4 cellular contexts compared by ENCODE assay signal in the genomic region with DNA sequence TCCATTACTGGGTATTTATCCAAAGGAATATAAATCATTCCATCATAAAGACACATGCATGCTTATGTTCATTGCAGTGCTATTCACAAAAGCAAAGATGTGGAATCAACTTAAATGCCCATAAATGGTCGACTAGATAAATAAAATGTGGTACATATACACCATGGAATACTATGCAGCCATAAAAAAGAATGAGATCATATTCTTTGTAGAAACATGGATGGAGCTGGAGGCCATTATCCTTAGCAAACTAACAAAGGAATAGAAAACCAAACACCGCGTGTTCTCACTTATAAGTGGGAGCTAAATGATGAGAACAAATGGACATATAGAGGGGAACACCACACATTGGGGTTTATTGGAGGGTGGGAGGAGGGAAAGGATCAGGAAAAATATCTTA.
DNase-seq lines count a peak whose midpoint lies in the region; FAIRE-seq and TF ChIP-seq lines count a peak whose summit lies in the region.
"Not testable (repeated sequence)": the region's sequence is repeated elsewhere in the genome, so short reads cannot be mapped to it uniquely, and the experiment has no call there.

No MANE protein-coding gene starts in this region.

- not testable (repeated sequence) for H2BK15ac ChIP-seq in H1 (ENCODE audit: low read length)

- not testable (repeated sequence) for H2AK5ac ChIP-seq in H1 (ENCODE audit: low read depth, low read length)

- H3K23me2 ChIP-seq in H1 (ENCODE audit: low read depth, low read length): not testable (repeated sequence)

- peak; percentile 55 for FAIRE-seq in H54 (lab: Jason Lieb, UNC)
- not testable (repeated sequence) for FAIRE-seq in H1 (lab: Jason Lieb, UNC)

- H2BK20ac ChIP-seq in H1 (ENCODE audit: low read length): not testable (repeated sequence)

- DNase-seq in H54 (ENCODE audit: insufficient read length, low spot score); caudate nucleus (lab: John Stamatoyannopoulos, UW); H1 (ENCODE audit: low read depth in 1 of 2, low spot score in 2 of 2): not testable (repeated sequence)

- not testable (repeated sequence) for H3K79me2 ChIP-seq in H1 (ENCODE audit: control insufficient read depth in 1 of 2, insufficient read depth in 2 of 2, low read length in 2 of 2)

- not testable (repeated sequence) for H3K14ac ChIP-seq in H1 (ENCODE audit: insufficient read length)

- not testable (repeated sequence) for H3K4ac ChIP-seq in H1 (replicated peaks; ENCODE audit: insufficient read length, low read depth, low read length)

- H3K18ac ChIP-seq in H1 (ENCODE audit: extremely low read depth, low read length): not testable (repeated sequence)

- TF ChIP-seq EP300 in H1 (IDR thresholded peaks at IDR 0.05; ENCODE audit: borderline replicate concordance in 1 of 2, low read depth in 2 of 2, low read length in 2 of 2): not testable (repeated sequence)

- not testable (repeated sequence) for H3K4me2 ChIP-seq in H1 (ENCODE audit: insufficient read depth in 1 of 2, low read depth in 2 of 2, low read length in 2 of 2)

- not testable (repeated sequence) for H3K36me3 ChIP-seq in HEK293 (ENCODE audit: control insufficient read depth in 2 of 2, insufficient read depth in 1 of 2, low read length in 2 of 2); H1 (ENCODE audit: control insufficient read depth in 2 of 4, insufficient read depth in 4 of 4, low read length in 3 of 4)

- not testable (repeated sequence) for H3K56ac ChIP-seq in H1 (replicated peaks; ENCODE audit: insufficient read length, low read depth, low read length)

- H2BK5ac ChIP-seq in H1 (ENCODE audit: low read depth, low read length): not testable (repeated sequence)

- not testable (repeated sequence) for TF ChIP-seq CTCF in HEK293 (tag by site-specific recombination; IDR thresholded peaks at IDR 0.05); H1 (IDR thresholded peaks at IDR 0.05; ENCODE audit: control extremely low read depth in 1 of 3, insufficient read depth in 1 of 3, low read depth in 1 of 3, low read length in 3 of 3)

- not testable (repeated sequence) for H4K91ac ChIP-seq in H1 (replicated peaks; ENCODE audit: insufficient read length, low read length)

- H3K4me1 ChIP-seq in HEK293 (ENCODE audit: control insufficient read depth, insufficient read depth, low read length); H1 (replicated peaks in 1 of 4; ENCODE audit: control insufficient read depth in 3 of 4, insufficient read depth in 4 of 4, low read length in 3 of 4): not testable (repeated sequence)

- not testable (repeated sequence) for H3K9ac ChIP-seq in H1 (replicated peaks in 1 of 4; ENCODE audit: extremely low read depth in 1 of 4, low read depth in 3 of 4, low read length in 3 of 4)

- H2BK120ac ChIP-seq in H1 (replicated peaks; ENCODE audit: low read depth, low read length): not testable (repeated sequence)

- H2AFZ ChIP-seq in H1 (ENCODE audit: low read length): not testable (repeated sequence)

- H3K27ac ChIP-seq in HEK293 (ENCODE audit: extremely low read depth, low read depth, low read length); H1 (ENCODE audit: low read depth, low read length): not testable (repeated sequence)
- peak overlapping the region; percentile 40 for H3K27ac ChIP-seq in caudate nucleus (ENCODE audit: low read depth, low read length)

- TF ChIP-seq RAD21 in H1 (IDR thresholded peaks at IDR 0.05 in 1 of 2, conservative IDR thresholded peaks at IDR 0.05 in 1 of 2; ENCODE audit: low read depth in 2 of 2, low read length in 2 of 2): not testable (repeated sequence)

- not testable (repeated sequence) for H3K27me3 ChIP-seq in H1 (replicated peaks in 1 of 4; ENCODE audit: control insufficient read depth in 3 of 4, extremely low read depth in 1 of 4, insufficient read depth in 3 of 4, low read length in 3 of 4)

- not testable (repeated sequence) for H4K5ac ChIP-seq in H1 (ENCODE audit: insufficient read length, low read depth, low read length)

- 89% methylated on average over 3 of the region's 3 CpGs; no CpG with 5 or more reads in 1 of the 2 experiments for WGBS in H1 (ENCODE audit: extremely low coverage in 1 of 2, insufficient coverage in 1 of 2, insufficient read length in 1 of 2, insufficient replicate concordance in 2 of 2, low coverage in 1 of 2, low lambda C conversion rate in 2 of 2, missing lambda C conversion rate in 1 of 2), 2 experiments

- H4K8ac ChIP-seq in H1 (ENCODE audit: extremely low read depth, insufficient read depth, low read length): not testable (repeated sequence)

- not testable (repeated sequence) for H2BK12ac ChIP-seq in H1 (ENCODE audit: low read depth, low read length)

- not testable (repeated sequence) for H3K4me3 ChIP-seq in HEK293 (ENCODE audit: low read depth, low read length); H1 (ENCODE audit: extremely low read depth in 1 of 4, insufficient read depth in 2 of 4, low read depth in 3 of 4, low read length in 4 of 4)

- not testable (repeated sequence) for H3K9me3 ChIP-seq in HEK293 (ENCODE audit: control insufficient read depth, insufficient read depth, low read depth, low read length); H1 (ENCODE audit: insufficient read depth in 2 of 2, low read depth in 1 of 2, low read length in 1 of 2)

- not testable (repeated sequence) for H3K23ac ChIP-seq in H1 (ENCODE audit: insufficient read length)

- H4K20me1 ChIP-seq in H1 (replicated peaks in 1 of 2; ENCODE audit: control insufficient read depth in 1 of 2, insufficient read depth in 2 of 2, low read length in 2 of 2): not testable (repeated sequence)

- TF ChIP-seq POLR2A in H54 (IDR thresholded peaks at IDR 0.05; ENCODE audit: low read depth, low read length); H1 (IDR thresholded peaks at IDR 0.05; ENCODE audit: control extremely low read depth in 1 of 2, low read depth in 2 of 2, low read length in 2 of 2): not testable (repeated sequence)

- CTCF ChIA-PET in HEK293 (lab: Yijun Ruan, JAX): interaction anchor here (1.6 kb wide), 1 partner anchor 36 kb away, joined by 4 read pairs; no protein-coding TSS in a partner anchor
- CTCF ChIA-PET in H1 (lab: Charles Lee; ENCODE audit: partially characterized antibody): not testable (repeated sequence)

- POLR2A ChIA-PET in HEK293 (lab: Yijun Ruan, JAX); H1 (lab: Charles Lee; ENCODE audit: partially characterized antibody): not testable (repeated sequence)

- not testable (repeated sequence) for H3K79me1 ChIP-seq in H1 (ENCODE audit: low read depth, low read length)

TF ChIP-seq in HEK293, 187 proteins besides CTCF, POLR2A, EP300 and RAD21:
- 0 out of 2 replicates have a peak, but pooled peaks have one; percentile 16 for TF ChIP-seq ZNF146 (tag by site-specific recombination; IDR thresholded peaks at IDR 0.05)
- TF ChIP-seq, protein P1, sequence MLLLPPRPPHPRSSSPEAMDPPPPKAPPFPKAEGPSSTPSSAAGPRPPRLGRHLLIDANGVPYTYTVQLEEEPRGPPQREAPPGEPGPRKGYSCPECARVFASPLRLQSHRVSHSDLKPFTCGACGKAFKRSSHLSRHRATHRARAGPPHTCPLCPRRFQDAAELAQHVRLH (tag by site-specific recombination; IDR thresholded peaks at IDR 0.05): 0 out of 2 replicates have a peak, but pooled peaks have one; percentile 57

TF ChIP-seq in H1, 55 proteins besides CTCF, POLR2A, EP300 and RAD21:
- 0 out of 2 replicates have a peak, but pooled peaks have one; percentile 53 for TF ChIP-seq KDM1A (IDR thresholded peaks at IDR 0.05; ENCODE audit: borderline replicate concordance, low read length)
